ENCODE assay signal across 2 cellular contexts in the genomic region with DNA sequence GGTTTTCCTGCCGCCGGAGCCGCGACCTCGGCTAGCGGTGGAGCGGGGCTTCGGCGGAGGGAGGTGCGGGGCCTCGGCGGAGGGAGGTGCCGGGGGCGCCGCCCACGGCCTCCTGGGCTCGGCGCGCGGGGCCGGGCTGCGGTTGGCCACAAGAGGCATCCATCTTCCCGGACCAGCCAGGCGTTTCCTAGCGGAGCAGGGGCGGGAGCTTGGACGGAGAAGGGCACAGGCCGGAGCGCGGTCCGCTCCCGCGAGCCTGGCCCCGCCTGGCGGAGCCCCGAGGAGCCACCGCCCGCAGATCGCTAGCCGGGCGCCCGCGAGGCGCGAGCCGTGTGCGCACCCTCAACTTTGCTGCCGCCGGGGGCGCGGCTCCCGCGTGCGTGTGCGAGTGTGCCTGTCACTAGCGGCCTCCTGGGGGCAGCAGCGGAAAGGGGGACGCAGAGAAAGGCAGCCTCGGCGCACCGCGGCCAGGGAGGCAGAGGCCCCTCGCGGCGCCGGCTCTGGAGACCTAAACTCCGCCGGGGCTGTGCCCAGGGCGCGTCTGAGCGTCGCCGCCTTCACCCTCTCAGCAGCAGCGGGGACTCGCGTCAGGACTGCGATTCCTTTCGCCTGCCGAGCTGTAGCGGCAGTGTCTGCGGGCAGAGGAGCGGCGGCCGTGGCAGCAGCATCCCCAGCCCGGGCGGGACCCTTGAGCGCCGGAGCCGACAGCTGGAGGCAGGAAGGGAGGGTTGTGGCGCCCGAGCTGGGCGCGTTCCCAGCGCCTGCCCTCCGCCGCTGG.
TF ChIP-seq lines count a peak whose summit lies in the region.

No MANE protein-coding gene starts in this region.

TF ChIP-seq in A549, 52 proteins besides CTCF, POLR2A, EP300 and RAD21 (continued from another document):
- TF ChIP-seq, protein P1, sequence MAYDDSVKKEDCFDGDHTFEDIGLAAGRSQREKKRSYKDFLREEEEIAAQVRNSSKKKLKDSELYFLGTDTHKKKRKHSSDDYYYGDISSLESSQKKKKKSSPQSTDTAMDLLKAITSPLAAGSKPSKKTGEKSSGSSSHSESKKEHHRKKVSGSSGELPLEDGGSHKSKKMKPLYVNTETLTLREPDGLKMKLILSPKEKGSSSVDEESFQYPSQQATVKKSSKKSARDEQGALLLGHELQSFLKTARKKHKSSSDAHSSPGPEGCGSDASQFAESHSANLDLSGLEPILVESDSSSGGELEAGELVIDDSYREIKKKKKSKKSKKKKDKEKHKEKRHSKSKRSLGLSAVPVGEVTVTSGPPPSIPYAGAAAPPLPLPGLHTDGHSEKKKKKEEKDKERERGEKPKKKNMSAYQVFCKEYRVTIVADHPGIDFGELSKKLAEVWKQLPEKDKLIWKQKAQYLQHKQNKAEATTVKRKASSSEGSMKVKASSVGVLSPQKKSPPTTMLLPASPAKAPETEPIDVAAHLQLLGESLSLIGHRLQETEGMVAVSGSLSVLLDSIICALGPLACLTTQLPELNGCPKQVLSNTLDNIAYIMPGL (CRISPR knock-in tag; IDR thresholded peaks at IDR 0.05; ENCODE audit: borderline replicate concordance), result peak; percentile 60; the same call in 1 of the 2 replicates
- peak in 1 of 2 experiments; percentile 79; a peak in 2 of 5 replicates for TF ChIP-seq JUN (IDR thresholded peaks at IDR 0.05)
- TF ChIP-seq CEBPB (IDR thresholded peaks at IDR 0.05), result no peak
- TF ChIP-seq, protein P2, sequence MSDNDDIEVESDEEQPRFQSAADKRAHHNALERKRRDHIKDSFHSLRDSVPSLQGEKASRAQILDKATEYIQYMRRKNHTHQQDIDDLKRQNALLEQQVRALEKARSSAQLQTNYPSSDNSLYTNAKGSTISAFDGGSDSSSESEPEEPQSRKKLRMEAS (IDR thresholded peaks at IDR 0.05), result peak; percentile 95
- peak; percentile 99 for TF ChIP-seq SMC3 (IDR thresholded peaks at IDR 0.05)
- TF ChIP-seq ZFP36 (IDR thresholded peaks at IDR 0.05; ENCODE audit: borderline replicate concordance, partially characterized antibody), result no peak
- TF ChIP-seq, protein P3, sequence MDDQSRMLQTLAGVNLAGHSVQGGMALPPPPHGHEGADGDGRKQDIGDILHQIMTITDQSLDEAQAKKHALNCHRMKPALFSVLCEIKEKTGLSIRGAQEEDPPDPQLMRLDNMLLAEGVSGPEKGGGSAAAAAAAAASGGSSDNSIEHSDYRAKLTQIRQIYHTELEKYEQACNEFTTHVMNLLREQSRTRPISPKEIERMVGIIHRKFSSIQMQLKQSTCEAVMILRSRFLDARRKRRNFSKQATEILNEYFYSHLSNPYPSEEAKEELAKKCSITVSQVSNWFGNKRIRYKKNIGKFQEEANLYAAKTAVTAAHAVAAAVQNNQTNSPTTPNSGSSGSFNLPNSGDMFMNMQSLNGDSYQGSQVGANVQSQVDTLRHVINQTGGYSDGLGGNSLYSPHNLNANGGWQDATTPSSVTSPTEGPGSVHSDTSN (IDR thresholded peaks at IDR 0.05), result peak; percentile 94
- no peak for TF ChIP-seq FOSB (CRISPR knock-in tag; IDR thresholded peaks at IDR 0.05)
- peak; percentile 79; the same call in 1 of the 2 replicates for TF ChIP-seq HOXB5 (CRISPR knock-in tag; IDR thresholded peaks at IDR 0.05)
- 0 out of 2 replicates have a peak, but pooled peaks have one; percentile 14 for TF ChIP-seq MAZ (IDR thresholded peaks at IDR 0.05; ENCODE audit: borderline replicate concordance, low read depth, low read length)
- no peak for TF ChIP-seq RCOR1 (IDR thresholded peaks at IDR 0.05; ENCODE audit: low read depth, low read length)
- peak; percentile 34; the same call in 1 of the 2 replicates for TF ChIP-seq KDM5A (IDR thresholded peaks at IDR 0.05)
- TF ChIP-seq RFX5 (IDR thresholded peaks at IDR 0.05), result no peak
- no peak for TF ChIP-seq EHMT2 (IDR thresholded peaks at IDR 0.05; ENCODE audit: low read depth)
- TF ChIP-seq CHD4 (IDR thresholded peaks at IDR 0.05; ENCODE audit: borderline replicate concordance), result no peak
- TF ChIP-seq BHLHE40 (IDR thresholded peaks at IDR 0.05; ENCODE audit: low read depth, low read length), result 0 out of 2 replicates have a peak, but pooled peaks have one; percentile 68
- no peak for TF ChIP-seq MAFK (IDR thresholded peaks at IDR 0.05; ENCODE audit: partially characterized antibody)

TF ChIP-seq in WTC11, 78 proteins besides CTCF, POLR2A, EP300 and RAD21 (continued from another document and continues in another):
- TF ChIP-seq, protein P4, sequence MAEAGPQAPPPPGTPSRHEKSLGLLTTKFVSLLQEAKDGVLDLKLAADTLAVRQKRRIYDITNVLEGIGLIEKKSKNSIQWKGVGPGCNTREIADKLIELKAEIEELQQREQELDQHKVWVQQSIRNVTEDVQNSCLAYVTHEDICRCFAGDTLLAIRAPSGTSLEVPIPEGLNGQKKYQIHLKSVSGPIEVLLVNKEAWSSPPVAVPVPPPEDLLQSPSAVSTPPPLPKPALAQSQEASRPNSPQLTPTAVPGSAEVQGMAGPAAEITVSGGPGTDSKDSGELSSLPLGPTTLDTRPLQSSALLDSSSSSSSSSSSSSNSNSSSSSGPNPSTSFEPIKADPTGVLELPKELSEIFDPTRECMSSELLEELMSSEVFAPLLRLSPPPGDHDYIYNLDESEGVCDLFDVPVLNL (CRISPR knock-in tag; IDR thresholded peaks at IDR 0.05; ENCODE audit: borderline replicate concordance, low read depth), result no peak
- TF ChIP-seq CREM (CRISPR knock-in tag; IDR thresholded peaks at IDR 0.05), result 0 out of 2 replicates have a peak, but pooled peaks have one; percentile 48
- TF ChIP-seq, protein P1 (CRISPR knock-in tag; IDR thresholded peaks at IDR 0.05), result peak; percentile 99
- TF ChIP-seq, protein P5, sequence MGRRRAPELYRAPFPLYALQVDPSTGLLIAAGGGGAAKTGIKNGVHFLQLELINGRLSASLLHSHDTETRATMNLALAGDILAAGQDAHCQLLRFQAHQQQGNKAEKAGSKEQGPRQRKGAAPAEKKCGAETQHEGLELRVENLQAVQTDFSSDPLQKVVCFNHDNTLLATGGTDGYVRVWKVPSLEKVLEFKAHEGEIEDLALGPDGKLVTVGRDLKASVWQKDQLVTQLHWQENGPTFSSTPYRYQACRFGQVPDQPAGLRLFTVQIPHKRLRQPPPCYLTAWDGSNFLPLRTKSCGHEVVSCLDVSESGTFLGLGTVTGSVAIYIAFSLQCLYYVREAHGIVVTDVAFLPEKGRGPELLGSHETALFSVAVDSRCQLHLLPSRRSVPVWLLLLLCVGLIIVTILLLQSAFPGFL (CRISPR knock-in tag; IDR thresholded peaks at IDR 0.05; ENCODE audit: borderline replicate concordance), result no peak
- TF ChIP-seq SMAD3 (CRISPR knock-in tag; IDR thresholded peaks at IDR 0.05; ENCODE audit: borderline replicate concordance), result no peak
- no peak for TF ChIP-seq ZNF232 (CRISPR knock-in tag; IDR thresholded peaks at IDR 0.05)
- peak; percentile 59 for TF ChIP-seq TEAD1 (CRISPR knock-in tag; IDR thresholded peaks at IDR 0.05)
- TF ChIP-seq NR2C2 (CRISPR knock-in tag; IDR thresholded peaks at IDR 0.05), result no peak
- TF ChIP-seq ESRRA (CRISPR knock-in tag; IDR thresholded peaks at IDR 0.05; ENCODE audit: borderline replicate concordance), result peak; percentile 14; the same call in 1 of the 2 replicates
- TF ChIP-seq ZNF138 (CRISPR knock-in tag; conservative IDR thresholded peaks at IDR 0.05), result 0 out of 2 replicates have a peak, but pooled peaks have one; percentile 39
- TF ChIP-seq MYBL2 (CRISPR knock-in tag; IDR thresholded peaks at IDR 0.05), result peak; percentile 62; the same call in 1 of the 2 replicates
- TF ChIP-seq, protein P6, sequence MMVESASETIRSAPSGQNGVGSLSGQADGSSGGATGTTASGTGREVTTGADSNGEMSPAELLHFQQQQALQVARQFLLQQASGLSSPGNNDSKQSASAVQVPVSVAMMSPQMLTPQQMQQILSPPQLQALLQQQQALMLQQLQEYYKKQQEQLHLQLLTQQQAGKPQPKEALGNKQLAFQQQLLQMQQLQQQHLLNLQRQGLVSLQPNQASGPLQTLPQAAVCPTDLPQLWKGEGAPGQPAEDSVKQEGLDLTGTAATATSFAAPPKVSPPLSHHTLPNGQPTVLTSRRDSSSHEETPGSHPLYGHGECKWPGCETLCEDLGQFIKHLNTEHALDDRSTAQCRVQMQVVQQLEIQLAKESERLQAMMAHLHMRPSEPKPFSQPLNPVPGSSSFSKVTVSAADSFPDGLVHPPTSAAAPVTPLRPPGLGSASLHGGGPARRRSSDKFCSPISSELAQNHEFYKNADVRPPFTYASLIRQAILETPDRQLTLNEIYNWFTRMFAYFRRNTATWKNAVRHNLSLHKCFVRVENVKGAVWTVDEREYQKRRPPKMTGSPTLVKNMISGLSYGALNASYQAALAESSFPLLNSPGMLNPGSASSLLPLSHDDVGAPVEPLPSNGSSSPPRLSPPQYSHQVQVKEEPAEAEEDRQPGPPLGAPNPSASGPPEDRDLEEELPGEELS (CRISPR knock-in tag; IDR thresholded peaks at IDR 0.05), result peak; percentile 63; the same call in 1 of the 2 replicates
- TF ChIP-seq, protein P7, sequence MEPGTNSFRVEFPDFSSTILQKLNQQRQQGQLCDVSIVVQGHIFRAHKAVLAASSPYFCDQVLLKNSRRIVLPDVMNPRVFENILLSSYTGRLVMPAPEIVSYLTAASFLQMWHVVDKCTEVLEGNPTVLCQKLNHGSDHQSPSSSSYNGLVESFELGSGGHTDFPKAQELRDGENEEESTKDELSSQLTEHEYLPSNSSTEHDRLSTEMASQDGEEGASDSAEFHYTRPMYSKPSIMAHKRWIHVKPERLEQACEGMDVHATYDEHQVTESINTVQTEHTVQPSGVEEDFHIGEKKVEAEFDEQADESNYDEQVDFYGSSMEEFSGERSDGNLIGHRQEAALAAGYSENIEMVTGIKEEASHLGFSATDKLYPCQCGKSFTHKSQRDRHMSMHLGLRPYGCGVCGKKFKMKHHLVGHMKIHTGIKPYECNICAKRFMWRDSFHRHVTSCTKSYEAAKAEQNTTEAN (CRISPR knock-in tag; IDR thresholded peaks at IDR 0.05), result peak; percentile 34; the same call in 1 of the 2 replicates
- TF ChIP-seq GRHL2 (CRISPR knock-in tag; IDR thresholded peaks at IDR 0.05; ENCODE audit: insufficient replicate concordance, severe bottlenecking), result no peak
- no peak for TF ChIP-seq ZNF121 (CRISPR knock-in tag; IDR thresholded peaks at IDR 0.05)
- TF ChIP-seq, protein P8, sequence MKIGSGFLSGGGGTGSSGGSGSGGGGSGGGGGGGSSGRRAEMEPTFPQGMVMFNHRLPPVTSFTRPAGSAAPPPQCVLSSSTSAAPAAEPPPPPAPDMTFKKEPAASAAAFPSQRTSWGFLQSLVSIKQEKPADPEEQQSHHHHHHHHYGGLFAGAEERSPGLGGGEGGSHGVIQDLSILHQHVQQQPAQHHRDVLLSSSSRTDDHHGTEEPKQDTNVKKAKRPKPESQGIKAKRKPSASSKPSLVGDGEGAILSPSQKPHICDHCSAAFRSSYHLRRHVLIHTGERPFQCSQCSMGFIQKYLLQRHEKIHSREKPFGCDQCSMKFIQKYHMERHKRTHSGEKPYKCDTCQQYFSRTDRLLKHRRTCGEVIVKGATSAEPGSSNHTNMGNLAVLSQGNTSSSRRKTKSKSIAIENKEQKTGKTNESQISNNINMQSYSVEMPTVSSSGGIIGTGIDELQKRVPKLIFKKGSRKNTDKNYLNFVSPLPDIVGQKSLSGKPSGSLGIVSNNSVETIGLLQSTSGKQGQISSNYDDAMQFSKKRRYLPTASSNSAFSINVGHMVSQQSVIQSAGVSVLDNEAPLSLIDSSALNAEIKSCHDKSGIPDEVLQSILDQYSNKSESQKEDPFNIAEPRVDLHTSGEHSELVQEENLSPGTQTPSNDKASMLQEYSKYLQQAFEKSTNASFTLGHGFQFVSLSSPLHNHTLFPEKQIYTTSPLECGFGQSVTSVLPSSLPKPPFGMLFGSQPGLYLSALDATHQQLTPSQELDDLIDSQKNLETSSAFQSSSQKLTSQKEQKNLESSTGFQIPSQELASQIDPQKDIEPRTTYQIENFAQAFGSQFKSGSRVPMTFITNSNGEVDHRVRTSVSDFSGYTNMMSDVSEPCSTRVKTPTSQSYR (CRISPR knock-in tag; IDR thresholded peaks at IDR 0.05), result no peak
- TF ChIP-seq, protein P9, sequence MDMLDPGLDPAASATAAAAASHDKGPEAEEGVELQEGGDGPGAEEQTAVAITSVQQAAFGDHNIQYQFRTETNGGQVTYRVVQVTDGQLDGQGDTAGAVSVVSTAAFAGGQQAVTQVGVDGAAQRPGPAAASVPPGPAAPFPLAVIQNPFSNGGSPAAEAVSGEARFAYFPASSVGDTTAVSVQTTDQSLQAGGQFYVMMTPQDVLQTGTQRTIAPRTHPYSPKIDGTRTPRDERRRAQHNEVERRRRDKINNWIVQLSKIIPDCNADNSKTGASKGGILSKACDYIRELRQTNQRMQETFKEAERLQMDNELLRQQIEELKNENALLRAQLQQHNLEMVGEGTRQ (CRISPR knock-in tag; IDR thresholded peaks at IDR 0.05), result no peak; the same call in 1 of the 2 replicates
- TF ChIP-seq, protein P10, sequence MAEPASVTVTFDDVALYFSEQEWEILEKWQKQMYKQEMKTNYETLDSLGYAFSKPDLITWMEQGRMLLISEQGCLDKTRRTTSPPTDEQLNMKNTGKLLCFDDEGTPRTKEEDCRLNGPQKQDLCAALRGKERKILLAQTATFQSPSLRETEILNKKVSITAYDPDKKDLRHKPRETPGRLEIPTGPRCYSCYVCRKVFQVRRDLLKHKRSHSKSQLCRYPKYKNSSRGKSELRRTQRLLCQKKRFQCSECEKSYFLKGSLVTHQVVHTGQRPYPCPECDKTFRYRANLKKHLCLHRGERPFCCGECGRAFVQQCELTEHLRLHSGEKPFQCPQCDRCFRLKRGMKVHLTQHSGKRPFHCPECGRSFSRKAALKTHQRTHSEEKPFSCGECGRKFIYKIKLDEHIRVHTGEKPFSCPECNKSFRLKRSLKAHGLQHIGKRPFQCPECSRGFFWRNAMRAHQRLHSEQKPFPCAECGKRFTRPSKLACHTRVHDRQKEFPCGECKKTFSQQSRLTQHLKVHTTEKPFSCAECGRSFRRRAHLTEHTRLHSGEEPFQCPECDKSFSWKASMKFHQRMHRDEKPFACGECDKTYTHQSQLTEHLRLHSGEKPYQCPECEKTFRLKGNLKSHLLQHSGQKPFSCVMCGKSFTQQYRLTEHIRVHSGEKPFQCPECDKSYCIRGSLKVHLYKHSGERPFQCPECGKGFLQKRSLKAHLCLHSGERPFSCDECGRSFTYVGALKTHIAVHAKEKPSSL (CRISPR knock-in tag; conservative IDR thresholded peaks at IDR 0.05), result no peak
- no peak for TF ChIP-seq ZNF671 (CRISPR knock-in tag; IDR thresholded peaks at IDR 0.05)
- TF ChIP-seq TEAD4 (CRISPR knock-in tag; IDR thresholded peaks at IDR 0.05), result no peak; the same call in 1 of the 2 replicates
- peak; percentile 98 for TF ChIP-seq ZNF423 (CRISPR knock-in tag; IDR thresholded peaks at IDR 0.05)
- TF ChIP-seq, protein P11, sequence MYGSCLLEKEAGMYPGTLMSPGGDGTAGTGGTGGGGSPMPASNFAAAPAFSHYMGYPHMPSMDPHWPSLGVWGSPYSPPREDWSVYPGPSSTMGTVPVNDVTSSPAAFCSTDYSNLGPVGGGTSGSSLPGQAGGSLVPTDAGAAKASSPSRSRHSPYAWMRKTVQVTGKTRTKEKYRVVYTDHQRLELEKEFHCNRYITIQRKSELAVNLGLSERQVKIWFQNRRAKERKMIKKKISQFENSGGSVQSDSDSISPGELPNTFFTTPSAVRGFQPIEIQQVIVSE (CRISPR knock-in tag; IDR thresholded peaks at IDR 0.05; ENCODE audit: borderline replicate concordance), result no peak
